ENCODE assay signal across 24 cellular contexts in the genomic region with DNA sequence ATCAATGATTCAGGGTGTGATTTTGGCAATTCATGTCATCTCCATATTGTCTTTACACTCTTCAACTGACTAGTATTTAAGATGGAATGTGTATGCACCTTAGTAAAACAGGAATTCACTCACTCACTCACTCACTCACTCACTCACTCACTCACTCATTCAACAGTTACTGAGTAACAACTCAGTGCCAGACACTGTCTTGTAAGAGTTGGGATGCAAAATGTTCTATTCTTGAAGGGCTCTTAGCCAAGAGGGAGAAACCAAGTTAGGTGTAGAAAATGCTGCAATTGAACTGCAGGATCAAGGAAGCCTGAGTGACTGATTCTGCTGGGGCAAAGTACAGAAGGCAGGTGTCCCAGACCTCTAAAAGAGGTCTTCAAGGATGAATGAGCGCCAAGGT.
"Had no signal": no experiment of that assay in that cellular context is flagged by ENCODE, and none has a peak within 500 bp of the region (broad histone marks: within the 10 kb centered on the region; RNA-seq: fewer than 3 reads in every experiment).

No MANE protein-coding gene starts in this region.

- H3K27me3 Mint-ChIP-seq: memory B cell had no signal

- H3K9me3 Mint-ChIP-seq: immature natural killer cell; naive thymus-derived CD8-positive, alpha-beta T cell; nephron; neural crest cell had no signal

- H3K4me3 ChIP-seq: left ventricle myocardium inferior, pancreas, prostate gland, skin epidermis, transverse colon, upper lobe of left lung, vagina had no signal

- H3K4me3 Mint-ChIP-seq: immature natural killer cell; memory B cell; naive thymus-derived CD8-positive, alpha-beta T cell; nephron; neural crest cell; stimulated activated naive CD8-positive, alpha-beta T cell treated with anti-CD3 and anti-CD28 coated beads, Interleukin-15, Interleukin-2, amounts not matched to agents 100 ng/mL and 50 ng/mL, for 24 hours had no signal

- H3K27me3 ChIP-seq: pancreas, transverse colon, upper lobe of left lung, vagina had no signal

- H3K36me3 ChIP-seq: pancreas, prostate gland, transverse colon, upper lobe of left lung, vagina had no signal

- H3K27ac Mint-ChIP-seq: immature natural killer cell; memory B cell; naive thymus-derived CD8-positive, alpha-beta T cell; nephron; stimulated activated naive CD8-positive, alpha-beta T cell treated with anti-CD3 and anti-CD28 coated beads, Interleukin-15, Interleukin-2, amounts not matched to agents 100 ng/mL and 50 ng/mL, for 24 hours had no signal

- H3K9me3 ChIP-seq: left ventricle myocardium inferior, pancreas, prostate gland, transverse colon, upper lobe of left lung, vagina had no signal

- ATAC-seq: naive thymus-derived CD8-positive, alpha-beta T cell; pancreas; right cardiac atrium; sciatic nerve had no signal

- H3K4me1 Mint-ChIP-seq: naive thymus-derived CD8-positive, alpha-beta T cell; nephron; neural crest cell had no signal

- H3K4me1 ChIP-seq: pancreas, prostate gland, transverse colon, upper lobe of left lung had no signal

- H3K27ac ChIP-seq: left ventricle myocardium inferior, pancreas, prostate gland, skin epidermis, transverse colon, upper lobe of left lung, vagina had no signal

- H3K36me3 Mint-ChIP-seq: immature natural killer cell; naive thymus-derived CD8-positive, alpha-beta T cell had no signal

- DNase-seq: immature natural killer cell; islet precursor cell; left ventricle myocardium inferior; midbrain; naive thymus-derived CD8-positive, alpha-beta T cell; pancreas; posterior cingulate gyrus; retina; right cardiac atrium; stimulated activated CD4-positive, alpha-beta T cell treated with anti-CD3 and anti-CD28 coated beads, Interleukin-12 subunit alpha, Interleukin-12 subunit beta, amount 100 ng/mL, for 4 hours; stimulated activated CD4-positive, alpha-beta T cell treated with anti-CD3 and anti-CD28 coated beads, Interleukin-15, amount 100 ng/mL, for 24 hours; stimulated activated CD4-positive, alpha-beta T cell treated with anti-CD3 and anti-CD28 coated beads, Interleukin-2, amount 100 ng/mL, for 24 hours; stimulated activated CD4-positive, alpha-beta T cell treated with anti-CD3 and anti-CD28 coated beads, Interleukin-4, amount 100 ng/mL, for 1 hour; stimulated activated naive CD4-positive, alpha-beta T cell; transverse colon; upper lobe of left lung had no signal
